Comparison of ENCODE assay signal across 9 cellular contexts in the genomic region with DNA sequence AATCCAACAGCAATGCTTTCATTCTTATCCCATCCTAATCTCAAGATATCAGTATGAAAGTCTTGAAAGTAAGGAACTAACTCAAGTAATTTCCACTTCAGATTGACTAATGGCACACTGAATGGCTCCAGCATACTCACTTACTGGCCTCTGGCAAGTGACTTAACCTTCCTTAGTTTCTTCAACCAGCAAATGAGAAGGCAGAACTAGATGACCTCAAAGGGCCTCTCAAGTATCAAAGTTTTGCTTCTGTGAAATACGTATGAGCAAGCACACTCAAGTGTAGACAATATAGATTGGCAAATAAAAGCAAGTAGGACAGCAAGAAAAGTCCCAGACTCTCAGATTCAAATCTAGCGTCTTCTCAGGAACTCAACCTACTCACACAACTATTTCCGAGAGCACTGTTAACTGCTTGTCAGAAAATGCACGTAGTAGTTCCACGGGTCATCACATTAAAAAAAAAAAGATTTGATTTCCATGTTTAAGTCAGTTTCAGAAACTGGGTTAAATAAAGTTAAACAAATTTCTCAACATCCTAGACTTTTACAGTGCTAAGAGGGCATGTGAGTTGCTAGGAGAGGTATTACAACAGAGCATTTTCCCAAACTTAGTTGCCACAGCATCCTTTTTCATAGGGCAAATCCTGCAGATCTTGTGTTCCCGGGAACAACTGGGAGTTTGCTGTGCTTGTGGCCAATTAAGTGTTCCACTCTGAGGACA.
A peak's percentile ranks its signal among the peaks of the same experiment; 100 is the strongest.
DNase-seq lines count a peak whose midpoint lies in the region; ATAC-seq and TF ChIP-seq lines count a peak whose summit lies in the region.
"Had no signal": no experiment of that assay in that cellular context is flagged by ENCODE, and none has a peak within 500 bp of the region (broad histone marks: within the 10 kb centered on the region; RNA-seq: fewer than 3 reads in every experiment).

No MANE protein-coding gene starts in this region.

- no peaks in the 10 kb centered on the region for H3K9me3 ChIP-seq in psoas muscle

- DNase-seq in EL (peak; percentile 29), MV-4-11 (lab: John Stamatoyannopoulos, UW) (peak; percentile 79), cardiac fibroblast (ENCODE audit: low read depth in 2 of 2) (peak; percentile 44 to 82), psoas muscle (no peak), HuH-7.5 (ENCODE audit: low spot score) (no peak)
- DNase-seq: NCI-H524 had no signal

- peaks cover 86% of the 10 kb centered on the region for H3K4me1 ChIP-seq in psoas muscle

- 54 to 87% (median 59%) methylated on average over 6 of the region's 6 CpGs for WGBS in psoas muscle, 3 donors

- H3K27ac ChIP-seq in psoas muscle: peak overlapping the region; percentile 50

- H3K36me3 ChIP-seq in psoas muscle (ENCODE audit: insufficient read depth in 1 of 2, low read depth in 1 of 2): no peaks in the 10 kb centered on the region

- intact Hi-C loops in psoas muscle (cut with DNase I): no loop called here

- H3K4me3 ChIP-seq in cardiac fibroblast (replicated peaks in 1 of 2; ENCODE audit: low read depth in 2 of 2, low read length in 2 of 2) (no peak overlapping the region), psoas muscle (no peak overlapping the region)

- ATAC-seq in psoas muscle (peak in 3 of 4 donors; percentile 13 to 17 (median 16)), HG03520 (IDR thresholded peaks at IDR 0.05; ENCODE audit: unreplicated experiment) (no peak), HG02885 (IDR thresholded peaks at IDR 0.05; ENCODE audit: poor library complexity, unreplicated experiment) (no peak), GM19035 (IDR thresholded peaks at IDR 0.05; ENCODE audit: unreplicated experiment) (no peak)

- H3K27me3 ChIP-seq in psoas muscle (ENCODE audit: insufficient read depth in 3 of 3, low read length in 2 of 3): no peaks in the 10 kb centered on the region

- no peak for TF ChIP-seq CTCF in cardiac fibroblast (IDR thresholded peaks at IDR 0.05; ENCODE audit: low read depth, low read length)
- no peak for TF ChIP-seq CTCF in psoas muscle (IDR thresholded peaks at IDR 0.05)

Comparison
In these comparisons a context has a peak if more than half of its experiments do, and no peak if none do; other contexts are left out.
1. DNase-seq: peak in EL (single experiment), MV-4-11 (single experiment) and cardiac fibroblast (2 of 2); none in psoas muscle (0 of 2) and HuH-7.5 (single experiment).
2. ATAC-seq: peak in psoas muscle (3 of 4); none in HG03520 (single experiment), HG02885 (single experiment) and GM19035 (single experiment).